ENCODE assay signal across 2 cellular contexts in genomic region chr11:127017482-127017881, GRCh38.
TF ChIP-seq lines count a peak whose summit lies in the region.

No MANE protein-coding gene starts in this region.

TF ChIP-seq in IMR-90, 13 proteins besides CTCF, POLR2A, EP300 and RAD21:
- TF ChIP-seq, protein P1, sequence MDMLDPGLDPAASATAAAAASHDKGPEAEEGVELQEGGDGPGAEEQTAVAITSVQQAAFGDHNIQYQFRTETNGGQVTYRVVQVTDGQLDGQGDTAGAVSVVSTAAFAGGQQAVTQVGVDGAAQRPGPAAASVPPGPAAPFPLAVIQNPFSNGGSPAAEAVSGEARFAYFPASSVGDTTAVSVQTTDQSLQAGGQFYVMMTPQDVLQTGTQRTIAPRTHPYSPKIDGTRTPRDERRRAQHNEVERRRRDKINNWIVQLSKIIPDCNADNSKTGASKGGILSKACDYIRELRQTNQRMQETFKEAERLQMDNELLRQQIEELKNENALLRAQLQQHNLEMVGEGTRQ (IDR thresholded peaks at IDR 0.05; ENCODE audit: low read depth, low read length): peak; percentile 36; the same call in 1 of the 2 replicates
- TF ChIP-seq MXI1 (IDR thresholded peaks at IDR 0.05; ENCODE audit: borderline replicate concordance, low read depth, low read length) (peak; percentile 72; the same call in 1 of the 2 replicates), SMC3 (IDR thresholded peaks at IDR 0.05; ENCODE audit: low read depth, low read length) (peak; percentile 64), FOS (IDR thresholded peaks at IDR 0.05; ENCODE audit: low read depth, low read length) (peak; percentile 80), CHD1 (IDR thresholded peaks at IDR 0.05; ENCODE audit: low read depth, low read length) (no peak), MAZ (IDR thresholded peaks at IDR 0.05; ENCODE audit: borderline replicate concordance, low read depth, low read length) (no peak), BHLHE40 (IDR thresholded peaks at IDR 0.05; ENCODE audit: low read depth, low read length) (peak; percentile 74)
TF ChIP-seq in IMR-90: peak in this region for 5.

TF ChIP-seq in K562, 482 proteins besides CTCF, POLR2A, EP300 and RAD21:
- TF ChIP-seq ATF3 (IDR thresholded peaks at IDR 0.05) (peak; percentile 32; the same call in 1 of the 2 replicates), ATF3 (CRISPR knock-in tag; conservative IDR thresholded peaks at IDR 0.05) (no peak), NR2C2 (CRISPR knock-in tag; IDR thresholded peaks at IDR 0.05) (no peak), NR2C2 (tag; IDR thresholded peaks at IDR 0.05) (no peak), FOSL1 (tag; conservative IDR thresholded peaks at IDR 0.05) (peak; percentile 76)
TF ChIP-seq in K562: peak in this region for 2.
